ENCODE assay signal across 23 cellular contexts in genomic region chr4:121069419-121069818, GRCh38. TPM values are rescaled to one million over a fixed set of nuclear protein-coding genes. Genes with fewer than 3 reads are reported as not detected.
DNase-seq lines count a peak whose midpoint lies in the region; ATAC-seq and TF ChIP-seq lines count a peak whose summit lies in the region.
"Had no signal": no experiment of that assay in that cellular context is flagged by ENCODE, and none has a peak within 500 bp of the region (broad histone marks: within the 10 kb centered on the region; RNA-seq: fewer than 3 reads in every experiment).

No MANE protein-coding gene starts in this region.

- TF ChIP-seq CTCF in HEK293 (tag by site-specific recombination; IDR thresholded peaks at IDR 0.05) (no peak), mesothelial cell of epicardium (IDR thresholded peaks at IDR 0.05; ENCODE audit: unreplicated experiment) (no peak), GM13976 (IDR thresholded peaks at IDR 0.05; ENCODE audit: borderline replicate concordance, control extremely low read depth, extremely low read depth, insufficient read depth, missing control alignments) (no peak)

- peaks cover 55% of the 10 kb centered on the region for H3K27me3 Mint-ChIP-seq in activated T-helper 17 cell treated with anti-CD3 and anti-CD28 coated beads, Interleukin-2, amount 50 U/mL, for 72 hours
- peaks cover 37% of the 10 kb centered on the region for H3K27me3 Mint-ChIP-seq in mesothelial cell of epicardium (ENCODE audit: low read depth)

- CTCF ChIA-PET in HEK293 (lab: Yijun Ruan, JAX) = no interaction called here

- no peaks in the 10 kb centered on the region for H3K9me3 Mint-ChIP-seq in activated T-helper 17 cell treated with anti-CD3 and anti-CD28 coated beads, Interleukin-2, amount 50 U/mL, for 72 hours
- no peaks in the 10 kb centered on the region for H3K9me3 Mint-ChIP-seq in mesothelial cell of epicardium
- H3K9me3 Mint-ChIP-seq: activated naive CD4-positive, alpha-beta T cell treated with anti-CD3 and anti-CD28 coated beads, Interleukin-2, amount 50 U/mL, for 24 hours; activated T-helper 1 cell treated with anti-CD3 and anti-CD28 coated beads, Interleukin-12 subunit alpha, Interleukin-12 subunit beta, Interleukin-2, Interleukin-4 antibody, amounts not matched to agents 30 ng/mL and 10 ng/mL and 1 ng/mL, durations not matched to agents 14 hours and 24 hours and 36 hours; natural killer cell had no signal

- no peak for ATAC-seq in activated T-helper 17 cell treated with anti-CD3 and anti-CD28 coated beads, Interleukin-2, amount 50 U/mL, for 72 hours (replicated peaks)
- no peak for ATAC-seq in HG03565 (IDR thresholded peaks at IDR 0.05; ENCODE audit: unreplicated experiment)
- ATAC-seq: HCT116, natural killer cell had no signal

- H3K27ac ChIP-seq in HEK293 (ENCODE audit: extremely low read depth, low read depth, low read length) = no peak overlapping the region
- H3K27ac ChIP-seq in subcutaneous abdominal adipose tissue (ENCODE audit: low read depth, low read length) = peak overlapping the region; percentile 67
- H3K27ac ChIP-seq: cardiac muscle cell had no signal

- peaks cover 11% of the 10 kb centered on the region for H3K36me3 Mint-ChIP-seq in activated T-helper 17 cell treated with anti-CD3 and anti-CD28 coated beads, Interleukin-2, amount 50 U/mL, for 72 hours (ENCODE audit: low read depth)
- no peaks in the 10 kb centered on the region for H3K36me3 Mint-ChIP-seq in mesothelial cell of epicardium
- H3K36me3 Mint-ChIP-seq: activated naive CD4-positive, alpha-beta T cell treated with anti-CD3 and anti-CD28 coated beads, Interleukin-2, amount 50 U/mL, for 24 hours; CD4-positive, CD25-positive, alpha-beta regulatory T cell; natural killer cell had no signal

- H3K9me3 ChIP-seq in HEK293 (ENCODE audit: control insufficient read depth, insufficient read depth, low read depth, low read length) (no peaks in the 10 kb centered on the region), subcutaneous abdominal adipose tissue (ENCODE audit: control insufficient read depth in 5 of 5, low read length in 5 of 5) (no peaks in the 10 kb centered on the region)
- H3K9me3 ChIP-seq: vagina had no signal

- POLR2A ChIA-PET in HEK293 (lab: Yijun Ruan, JAX) = no interaction called here

- peaks cover 5% of the 10 kb centered on the region for H3K4me1 Mint-ChIP-seq in activated T-helper 17 cell treated with anti-CD3 and anti-CD28 coated beads, Interleukin-2, amount 50 U/mL, for 72 hours
- peaks cover 34% of the 10 kb centered on the region for H3K4me1 Mint-ChIP-seq in mesothelial cell of epicardium

- no peak overlapping the region for H3K27ac Mint-ChIP-seq in activated T-helper 17 cell treated with anti-CD3 and anti-CD28 coated beads, Interleukin-2, amount 50 U/mL, for 72 hours
- no peak overlapping the region for H3K27ac Mint-ChIP-seq in mesothelial cell of epicardium
- H3K27ac Mint-ChIP-seq: activated naive CD4-positive, alpha-beta T cell treated with anti-CD3 and anti-CD28 coated beads, Interleukin-2, amount 50 U/mL, for 24 hours; activated T-helper 1 cell treated with anti-CD3 and anti-CD28 coated beads, Interleukin-12 subunit alpha, Interleukin-12 subunit beta, Interleukin-2, Interleukin-4 antibody, amounts not matched to agents 30 ng/mL and 10 ng/mL and 1 ng/mL, durations not matched to agents 14 hours and 24 hours and 36 hours; CD4-positive, CD25-positive, alpha-beta regulatory T cell; natural killer cell had no signal

- H3K4me1 ChIP-seq in HEK293 (ENCODE audit: control insufficient read depth, insufficient read depth, low read length) = no peaks in the 10 kb centered on the region
- peaks cover 0 to 28% (median 25%) of the 10 kb centered on the region in 5 donors for H3K4me1 ChIP-seq in subcutaneous abdominal adipose tissue (ENCODE audit: control insufficient read depth in 5 of 5, insufficient read depth in 5 of 5, low read length in 5 of 5)

- peak overlapping the region in 3 of 5 donors; percentile 8 to 72 (median 21) for H3K9ac ChIP-seq in subcutaneous abdominal adipose tissue (ENCODE audit: low read length in 5 of 5)

- H3K36me3 ChIP-seq in HEK293 (ENCODE audit: control insufficient read depth in 2 of 2, insufficient read depth in 1 of 2, low read length in 2 of 2) = no peaks in the 10 kb centered on the region
- H3K36me3 ChIP-seq in subcutaneous abdominal adipose tissue (ENCODE audit: control insufficient read depth in 5 of 5, insufficient read depth in 5 of 5, low read length in 5 of 5) = no peaks in the 10 kb centered on the region
- H3K36me3 ChIP-seq: cardiac muscle cell, vagina had no signal

- H3K4me3 ChIP-seq in HEK293 (ENCODE audit: low read depth, low read length) (no peak overlapping the region), subcutaneous abdominal adipose tissue (ENCODE audit: low read depth in 1 of 5, low read length in 5 of 5) (peak overlapping the region in 3 of 5 donors; percentile 72 to 77 (median 77))

- H3K4me3 Mint-ChIP-seq in activated T-helper 17 cell treated with anti-CD3 and anti-CD28 coated beads, Interleukin-2, amount 50 U/mL, for 72 hours = peak overlapping the region; percentile 85
- peak overlapping the region; percentile 35 for H3K4me3 Mint-ChIP-seq in mesothelial cell of epicardium
- H3K4me3 Mint-ChIP-seq: activated naive CD4-positive, alpha-beta T cell treated with anti-CD3 and anti-CD28 coated beads, Interleukin-2, amount 50 U/mL, for 24 hours had no signal

- peaks cover 4 to 22% (median 9%) of the 10 kb centered on the region in 5 donors for H3K27me3 ChIP-seq in subcutaneous abdominal adipose tissue (ENCODE audit: control insufficient read depth in 5 of 5, insufficient read depth in 4 of 5, low read length in 5 of 5)
- H3K27me3 ChIP-seq: vagina had no signal

- no peak for DNase-seq in mesothelial cell of epicardium (ENCODE audit: low spot score in 2 of 2, unreplicated experiment in 2 of 2)
- DNase-seq in effector CD4-positive, alpha-beta T cell = no peak
- no peak for DNase-seq in GM13976 (ENCODE audit: low spot score)
- DNase-seq: activated CD4-positive, alpha-beta T cell treated with anti-CD3 and anti-CD28 coated beads, Interleukin-2, amount 50 U/mL, for 4 hours; activated CD4-positive, CD25-positive, alpha-beta regulatory T cell; CD4-positive, CD25-positive, alpha-beta regulatory T cell; EL; IMR-90; natural killer cell; NCI-H1092 treated with DMSO at 0.1 percent for 48 hours; NCI-H1930; NCI-H2227 treated with DMSO at 0.1 percent for 48 hours; NCI-H774; T1000 had no signal

- in situ Hi-C loops in GM13976 (cut with MboI; ENCODE audit: low sequenced_read_pairs, unreplicated experiment) = no loop called here

TF ChIP-seq in HEK293, 187 proteins besides CTCF, POLR2A, EP300 and RAD21:
- peak; percentile 62; the same call in 1 of the 2 replicates for TF ChIP-seq ZNF664 (tag by site-specific recombination; IDR thresholded peaks at IDR 0.05)
- TF ChIP-seq ZSCAN16 (tag by site-specific recombination; IDR thresholded peaks at IDR 0.05) = no peak

RNA-seq across cellular contexts. Expression of gene NDNF, which starts 2.9 kb away (rescaled TPM):
- total RNA-seq in activated T-helper 17 cell treated with anti-CD3 and anti-CD28 coated beads, Interleukin-2, amount 50 U/mL, for 72 hours = 1 to 10 TPM in 1 of 2 donors, under 1 TPM in 1; 0.13 to 2.5 TPM
- 8.6 to 10.1 TPM (median 9.9 TPM) in 3 replicates for total RNA-seq in mesothelial cell of epicardium
- total RNA-seq: CD4-positive, CD25-positive, alpha-beta regulatory T cell; natural killer cell had no signal
